Comparison of ENCODE assay signal across 31 cellular contexts in the genomic region with DNA sequence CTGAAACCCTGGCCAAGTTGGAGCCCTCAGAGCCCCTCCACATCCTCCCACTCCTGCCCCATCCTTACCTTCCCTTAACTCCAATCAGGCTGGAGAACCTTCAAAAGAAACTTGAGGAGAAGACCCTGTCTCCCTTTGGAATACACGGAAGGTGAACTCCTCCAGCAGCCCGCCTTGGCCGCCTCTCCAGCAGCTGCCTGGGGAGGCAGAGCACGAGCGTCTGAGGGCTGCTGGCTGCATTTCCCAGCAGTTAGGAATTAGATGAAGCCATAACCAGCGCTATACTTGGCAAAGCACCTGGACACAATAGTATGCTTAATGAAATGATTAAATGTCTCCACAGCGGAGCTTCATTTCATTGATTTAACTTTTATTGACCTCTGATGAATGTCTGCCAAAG.
"Had no signal": no experiment of that assay in that cellular context is flagged by ENCODE, and none has a peak within 500 bp of the region (broad histone marks: within the 10 kb centered on the region; RNA-seq: fewer than 3 reads in every experiment).

No MANE protein-coding gene starts in this region.

- H3K4me1 Mint-ChIP-seq: activated B cell treated with CpG ODN at 0.5 μM for 24 hours; activated T-helper 17 cell treated with anti-CD3 and anti-CD28 coated beads, Interleukin-2, amount 50 U/mL, for 72 hours had no signal

- DNase-seq: activated B cell treated with CpG ODN at 0.5 μM for 24 hours; activated CD4-positive, alpha-beta T cell treated with anti-CD3 and anti-CD28 coated beads for 48 hours; activated CD4-positive, alpha-beta T cell treated with anti-CD3 and anti-CD28 coated beads, Interleukin-2, amount 50 U/mL, for 1 hour; activated CD4-positive, alpha-beta T cell treated with anti-CD3 and anti-CD28 coated beads, Interleukin-2, amount 50 U/mL, for 48 hours; activated CD8-positive, alpha-beta memory T cell treated with anti-CD3 and anti-CD28 coated beads for 24 hours; activated CD8-positive, alpha-beta T cell treated with anti-CD3 and anti-CD28 coated beads for 36 hours; activated effector memory CD4-positive, alpha-beta T cell treated with Interleukin-2 at 50 U/mL for 16 hours; activated gamma-delta T cell treated with Interleukin-2 at 50 U/mL for 16 hours; activated naive CD4-positive, alpha-beta T cell treated with anti-CD3 and anti-CD28 coated beads, Interleukin-2, amount 50 U/mL, for 16 hours; activated naive CD4-positive, alpha-beta T cell treated with Interleukin-2 at 50 U/mL for 16 hours; activated T-cell treated with anti-CD3 and anti-CD28 coated beads, Interleukin-2, amount 50 U/mL, for 4 hours; amniotic stem cell; anterior cingulate cortex; brain microvascular endothelial cell; cortex of kidney; dermis blood vessel endothelial cell; effector CD4-positive, alpha-beta T cell; effector memory CD8-positive, alpha-beta T cell; erythroblast; foreskin keratinocyte; gastrocnemius medialis; glutamatergic neuron; heart left ventricle; T-helper 17 cell; T1000; WERI-Rb-1 had no signal

- H3K27ac ChIP-seq: brain microvascular endothelial cell, esophagus muscularis mucosa, foreskin keratinocyte, gastrocnemius medialis, heart left ventricle, WERI-Rb-1 had no signal

- H3K36me3 Mint-ChIP-seq: activated naive CD8-positive, alpha-beta T cell had no signal

- H3K4me3 Mint-ChIP-seq: activated B cell treated with CpG ODN at 0.5 μM for 24 hours; activated CD8-positive, alpha-beta T cell treated with anti-CD3 and anti-CD28 coated beads for 36 hours; activated naive CD8-positive, alpha-beta T cell; activated T-cell treated with anti-CD3 and anti-CD28 coated beads, Interleukin-2, amount 50 U/mL, for 4 hours; activated T-helper 17 cell treated with anti-CD3 and anti-CD28 coated beads, Interleukin-2, amount 50 U/mL, for 72 hours; central memory CD8-positive, alpha-beta T cell; effector memory CD8-positive, alpha-beta T cell; T-helper 17 cell; T-helper 2 cell treated with Interferon-gamma antibody and Interleukin-4, amounts not matched to agents 5 μg/mL and 100 μg/mL, for 36 hours had no signal

- H3K27ac Mint-ChIP-seq: activated B cell treated with CpG ODN at 0.5 μM for 24 hours; activated CD8-positive, alpha-beta T cell treated with anti-CD3 and anti-CD28 coated beads for 36 hours; activated naive CD8-positive, alpha-beta T cell; activated T-helper 17 cell treated with anti-CD3 and anti-CD28 coated beads, Interleukin-2, amount 50 U/mL, for 72 hours; effector memory CD8-positive, alpha-beta T cell; T-helper 17 cell; T-helper 2 cell treated with Interferon-gamma antibody and Interleukin-4, amounts not matched to agents 5 μg/mL and 100 μg/mL, for 36 hours had no signal

- H3K9me3 Mint-ChIP-seq: central memory CD8-positive, alpha-beta T cell had no signal
